Comparison of ENCODE assay signal across 8 cellular contexts in genomic region chr14:91009501-91010152, GRCh38. TPM values are rescaled to one million over a fixed set of nuclear protein-coding genes. Genes with fewer than 3 reads are reported as not detected.
A peak's percentile ranks its signal among the peaks of the same experiment; 100 is the strongest.
DNase-seq lines count a peak whose midpoint lies in the region; ATAC-seq lines count a peak whose summit lies in the region.

No MANE protein-coding gene starts in this region.

- CTCF ChIA-PET in activated CD4-positive, alpha-beta memory T cell treated with anti-CD3 and anti-CD28 coated beads, Interleukin-2, amount 10 ng/mL, durations not matched to agents 7 days and 5 days (lab: Charles Lee), result no interaction called here

- peaks cover 36% of the 10 kb centered on the region for H3K4me1 Mint-ChIP-seq in activated CD4-positive, alpha-beta memory T cell treated with anti-CD3 and anti-CD28 coated beads, Interleukin-2, amount 10 ng/mL, durations not matched to agents 7 days and 5 days
- peaks cover 43% of the 10 kb centered on the region for H3K4me1 Mint-ChIP-seq in stimulated activated naive CD8-positive, alpha-beta T cell treated with anti-CD3 and anti-CD28 coated beads, Interleukin-15, amount 100 ng/mL, for 72 hours

- intact Hi-C loops in head of caudate nucleus (cut with DNase I), result no loop called here

- H3K4me3 Mint-ChIP-seq in activated CD4-positive, alpha-beta memory T cell treated with anti-CD3 and anti-CD28 coated beads, Interleukin-2, amount 10 ng/mL, durations not matched to agents 7 days and 5 days, result no peak overlapping the region
- peak overlapping the region; percentile 34 to 50 for H3K4me3 Mint-ChIP-seq in stimulated activated naive CD8-positive, alpha-beta T cell treated with anti-CD3 and anti-CD28 coated beads, Interleukin-15, amount 100 ng/mL, for 72 hours

- H3K27me3 Mint-ChIP-seq in activated CD4-positive, alpha-beta memory T cell treated with anti-CD3 and anti-CD28 coated beads, Interleukin-2, amount 10 ng/mL, durations not matched to agents 7 days and 5 days, result no peaks in the 10 kb centered on the region
- no peaks in the 10 kb centered on the region for H3K27me3 Mint-ChIP-seq in stimulated activated naive CD8-positive, alpha-beta T cell treated with anti-CD3 and anti-CD28 coated beads, Interleukin-15, amount 100 ng/mL, for 72 hours

- peaks cover 12% of the 10 kb centered on the region for H3K36me3 Mint-ChIP-seq in activated CD4-positive, alpha-beta memory T cell treated with anti-CD3 and anti-CD28 coated beads, Interleukin-2, amount 10 ng/mL, durations not matched to agents 7 days and 5 days (ENCODE audit: low read depth)

- peak; percentile 40 for DNase-seq in Ammon's horn (ENCODE audit: low spot score)
- DNase-seq in GM19240 (ENCODE audit: insufficient read length, low spot score), result peak; percentile 31
- DNase-seq in activated CD4-positive, alpha-beta memory T cell treated with anti-CD3 and anti-CD28 coated beads, Interleukin-2, amount 10 ng/mL, durations not matched to agents 7 days and 5 days, result no peak
- DNase-seq in stimulated activated naive CD8-positive, alpha-beta T cell treated with anti-CD3 and anti-CD28 coated beads, Interleukin-15, amount 100 ng/mL, for 72 hours, result no peak
- no peak for DNase-seq in occipital lobe (lab: John Stamatoyannopoulos, UW)
- DNase-seq in OCI-M2 (lab: John Stamatoyannopoulos, UW; ENCODE audit: unreplicated experiment), result no peak
- DNase-seq in head of caudate nucleus, result no peak

- H3K27ac Mint-ChIP-seq in activated CD4-positive, alpha-beta memory T cell treated with anti-CD3 and anti-CD28 coated beads, Interleukin-2, amount 10 ng/mL, durations not matched to agents 7 days and 5 days, result peak overlapping the region; percentile 6
- peak overlapping the region in 1 of 2 donors; percentile 76 for H3K27ac Mint-ChIP-seq in stimulated activated naive CD8-positive, alpha-beta T cell treated with anti-CD3 and anti-CD28 coated beads, Interleukin-15, amount 100 ng/mL, for 72 hours

- ATAC-seq in HG03139 (IDR thresholded peaks at IDR 0.05; ENCODE audit: unreplicated experiment), result peak; percentile 83
- ATAC-seq in stimulated activated naive CD8-positive, alpha-beta T cell treated with anti-CD3 and anti-CD28 coated beads, Interleukin-15, amount 100 ng/mL, for 72 hours, result peak; percentile 85

- POLR2A ChIA-PET in activated CD4-positive, alpha-beta memory T cell treated with anti-CD3 and anti-CD28 coated beads, Interleukin-2, amount 10 ng/mL, durations not matched to agents 7 days and 5 days (lab: Charles Lee), result interaction anchor here (1.1 to 1.6 kb wide), 4 partner anchors 11 to 105 kb away, joined by 3 read pairs; no protein-coding TSS in a partner anchor

- H3K9me3 Mint-ChIP-seq in activated CD4-positive, alpha-beta memory T cell treated with anti-CD3 and anti-CD28 coated beads, Interleukin-2, amount 10 ng/mL, durations not matched to agents 7 days and 5 days, result no peaks in the 10 kb centered on the region
- H3K9me3 Mint-ChIP-seq in stimulated activated naive CD8-positive, alpha-beta T cell treated with anti-CD3 and anti-CD28 coated beads, Interleukin-15, amount 100 ng/mL, for 72 hours, result no peaks in the 10 kb centered on the region

RNA-seq across cellular contexts. Expression of gene RPS6KA5, which starts 50.8 kb away (rescaled TPM):
- total RNA-seq in activated CD4-positive, alpha-beta memory T cell treated with anti-CD3 and anti-CD28 coated beads, Interleukin-2, amount 10 ng/mL, durations not matched to agents 7 days and 5 days, result 10 to 100 TPM; 44.5 to 49.9 TPM
- total RNA-seq in occipital lobe, result 11.2 TPM

Comparison
In these comparisons a context has a peak if more than half of its experiments do, and no peak if none do; other contexts are left out.
1. DNase-seq: peak in Ammon's horn (single experiment) and GM19240 (single experiment); none in activated CD4-positive, alpha-beta memory T cell treated with anti-CD3 and anti-CD28 coated beads, Interleukin-2, amount 10 ng/mL, durations not matched to agents 7 days and 5 days (single experiment), stimulated activated naive CD8-positive, alpha-beta T cell treated with anti-CD3 and anti-CD28 coated beads, Interleukin-15, amount 100 ng/mL, for 72 hours (0 of 2), occipital lobe (single experiment), OCI-M2 (single experiment) and head of caudate nucleus (0 of 42).